Comparison of ENCODE assay signal across 7 cellular contexts in genomic region chr1:1374068-1374860, GRCh38. TPM values are rescaled to one million over a fixed set of nuclear protein-coding genes. Genes with fewer than 3 reads are reported as not detected.
DNase-seq lines count a peak whose midpoint lies in the region; ATAC-seq, FAIRE-seq and TF ChIP-seq lines count a peak whose summit lies in the region.
"Had no signal": no experiment of that assay in that cellular context is flagged by ENCODE, and none has a peak within 500 bp of the region (broad histone marks: within the 10 kb centered on the region; RNA-seq: fewer than 3 reads in every experiment).

No MANE protein-coding gene starts in this region.

- peaks cover under 1% of the 10 kb centered on the region for H3K27me3 Mint-ChIP-seq in endodermal cell (ENCODE audit: insufficient read depth)

- peak overlapping the region; percentile 85 for H3K9ac ChIP-seq in endodermal cell (ENCODE audit: extremely low read depth, low read length, poor library complexity, severe bottlenecking)

- no peak for TF ChIP-seq CTCF in endodermal cell (conservative IDR thresholded peaks at IDR 0.05)
- no peak for TF ChIP-seq CTCF in D721Med (IDR thresholded peaks at IDR 0.05; ENCODE audit: insufficient read depth, missing control alignments)

- H3K9me3 ChIP-seq in endodermal cell (ENCODE audit: control insufficient read depth, low read length) = no peaks in the 10 kb centered on the region

- 33 to 35% methylated on average over 36 to 56 of the region's 56 CpGs for WGBS in endodermal cell (ENCODE audit: insufficient coverage in 1 of 2, insufficient read length in 1 of 2), 2 experiments

- peak overlapping the region; percentile 76 for H3K4me3 Mint-ChIP-seq in endodermal cell

- peak; percentile 5 for ATAC-seq in HG03521 (IDR thresholded peaks at IDR 0.05; ENCODE audit: unreplicated experiment)

- peaks cover 8% of the 10 kb centered on the region for H3K36me3 Mint-ChIP-seq in endodermal cell (ENCODE audit: low read depth)

- no peaks in the 10 kb centered on the region for H3K4me1 ChIP-seq in endodermal cell (ENCODE audit: control insufficient read depth, insufficient read depth, low read length)

- DNase-seq in COLO668 (lab: John Stamatoyannopoulos, UW; ENCODE audit: unreplicated experiment) = peak; percentile 68
- peak; percentile 55 for DNase-seq in endodermal cell
- DNase-seq in skeletal muscle cell (ENCODE audit: low read depth) = no peak
- no peak for DNase-seq in D721Med (ENCODE audit: insufficient read length, low spot score)
- DNase-seq in kidney tubule cell (ENCODE audit: low spot score) = no peak

- H3K27ac Mint-ChIP-seq in endodermal cell = peak overlapping the region; percentile 80

- no peak for FAIRE-seq in D721Med (lab: Jason Lieb, UNC)

- no peaks in the 10 kb centered on the region for H3K27me3 ChIP-seq in endodermal cell (ENCODE audit: control insufficient read depth, insufficient read depth, low read length, poor library complexity, severe bottlenecking)

- H3K9me3 Mint-ChIP-seq in endodermal cell = no peaks in the 10 kb centered on the region

- peak overlapping the region; percentile 72 for H3K27ac ChIP-seq in endodermal cell (ENCODE audit: low read depth, low read length)

- peaks cover 4% of the 10 kb centered on the region for H3K4me1 Mint-ChIP-seq in endodermal cell

- H3K4me3 ChIP-seq in endodermal cell (ENCODE audit: low read length) = peak overlapping the region; percentile 86
- H3K4me3 ChIP-seq in skeletal muscle cell (ENCODE audit: low read depth, low read length) = peak overlapping the region; percentile 94

- H3K36me3 ChIP-seq in endodermal cell (ENCODE audit: control insufficient read depth, insufficient read depth, low read length) = peaks cover 12% of the 10 kb centered on the region

RNA-seq across cellular contexts. Expression of gene AURKAIP1, which starts 0.7 kb away (rescaled TPM):
- total RNA-seq in endodermal cell = 100 to 1,000 TPM; 159 to 162 TPM
- polyA plus RNA-seq in endodermal cell (2013, experiment 1 of 2) = 82.4 TPM
- polyA plus RNA-seq in endodermal cell (2013, experiment 2 of 2) = 74.8 TPM

RNA-seq across cellular contexts. Expression of gene MXRA8, which starts 15.9 kb away (rescaled TPM):
- 10 to 100 TPM; 28.3 to 29.2 TPM for total RNA-seq in endodermal cell
- polyA plus RNA-seq in endodermal cell (2013, experiment 1 of 2) = 144 TPM
- polyA plus RNA-seq in endodermal cell (2013, experiment 2 of 2) = 128 TPM
- total RNA-seq: NCI-H460 had no signal

RNA-seq across cellular contexts. Expression of gene CCNL2, which starts 24.9 kb away (rescaled TPM):
- total RNA-seq in endodermal cell = 100 to 1,000 TPM; 187 to 244 TPM
- polyA plus RNA-seq in endodermal cell (2013, experiment 1 of 2) = 255 TPM
- 217 TPM for polyA plus RNA-seq in endodermal cell (2013, experiment 2 of 2)

RNA-seq across cellular contexts. Expression of gene DVL1, which starts 25.0 kb away (rescaled TPM):
- total RNA-seq in endodermal cell = 10 to 100 TPM; 71.9 to 73.3 TPM
- 56.7 TPM for polyA plus RNA-seq in endodermal cell (2013, experiment 1 of 2)
- polyA plus RNA-seq in endodermal cell (2013, experiment 2 of 2) = 48.1 TPM

RNA-seq across cellular contexts. Expression of gene MRPL20, which starts 32.8 kb away (rescaled TPM):
- total RNA-seq in endodermal cell = 100 to 1,000 TPM; 109 to 129 TPM
- polyA plus RNA-seq in endodermal cell (2013, experiment 1 of 2) = 104 TPM
- polyA plus RNA-seq in endodermal cell (2013, experiment 2 of 2) = 98.2 TPM

Comparison
In these comparisons a context has a peak if more than half of its experiments do, and no peak if none do; other contexts are left out.
1. DNase-seq: peak in COLO668 (single experiment) and endodermal cell (single experiment); none in skeletal muscle cell (single experiment), D721Med (single experiment) and kidney tubule cell (single experiment).